Comparison of ENCODE assay signal across 17 cellular contexts in the genomic region with DNA sequence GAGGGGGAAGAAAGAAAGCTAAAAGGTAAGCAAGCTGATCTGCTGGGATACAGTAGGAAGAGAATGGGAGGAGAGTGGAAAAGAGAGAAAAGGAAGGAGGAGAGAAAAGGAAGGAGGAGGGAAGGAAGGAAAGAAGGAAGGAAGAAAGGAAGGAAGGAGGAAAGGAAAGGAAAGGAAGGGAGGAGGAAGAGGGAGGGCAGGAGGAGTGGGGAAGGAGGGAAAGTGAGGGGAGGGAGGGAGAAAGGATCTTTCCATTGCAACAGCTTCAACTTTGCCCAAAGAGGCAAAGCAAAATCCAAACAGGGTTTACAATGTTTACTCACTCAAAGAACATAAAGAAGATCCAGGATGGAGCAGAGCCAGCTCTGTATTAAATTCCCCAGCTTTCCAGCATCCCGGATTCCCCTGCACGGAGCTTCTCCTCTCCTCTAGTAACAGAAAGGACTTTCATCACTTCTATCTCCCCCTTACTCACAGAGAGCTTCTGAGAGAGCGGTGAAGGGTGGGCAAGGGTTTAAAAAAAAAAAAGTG.
A peak's percentile ranks its signal among the peaks of the same experiment; 100 is the strongest.
DNase-seq lines count a peak whose midpoint lies in the region; ATAC-seq and TF ChIP-seq lines count a peak whose summit lies in the region.
"Had no signal": no experiment of that assay in that cellular context is flagged by ENCODE, and none has a peak within 500 bp of the region (broad histone marks: within the 10 kb centered on the region; RNA-seq: fewer than 3 reads in every experiment).

No MANE protein-coding gene starts in this region.

- peaks cover 0 to 33% (median 23%) of the 10 kb centered on the region in 4 donors for H3K4me1 ChIP-seq in sigmoid colon
- H3K4me1 ChIP-seq in vagina = peaks cover 25% of the 10 kb centered on the region
- peaks cover 15% of the 10 kb centered on the region for H3K4me1 ChIP-seq in left ventricle myocardium inferior
- H3K4me1 ChIP-seq: HAP-1 had no signal

- H3K9me3 Mint-ChIP-seq in activated T-helper 1 cell treated with anti-CD3 and anti-CD28 coated beads, Interleukin-12 subunit alpha, Interleukin-12 subunit beta, Interleukin-2, Interleukin-4 antibody, amounts not matched to agents 30 ng/mL and 10 ng/mL and 1 ng/mL, durations not matched to agents 14 hours and 24 hours and 36 hours = peaks cover 12% of the 10 kb centered on the region

- TF ChIP-seq EP300 in sigmoid colon (IDR thresholded peaks at IDR 0.05) = no peak

- H3K9me3 ChIP-seq in sigmoid colon (no peaks in the 10 kb centered on the region), vagina (no peaks in the 10 kb centered on the region), left ventricle myocardium inferior (replicated peaks) (peaks cover 9% of the 10 kb centered on the region)
- H3K9me3 ChIP-seq: HAP-1, SJSA1 had no signal

- peak; percentile 25 for ATAC-seq in left colon

- no peak overlapping the region for H3K4me3 Mint-ChIP-seq in activated T-helper 1 cell treated with anti-CD3 and anti-CD28 coated beads, Interleukin-12 subunit alpha, Interleukin-12 subunit beta, Interleukin-2, Interleukin-4 antibody, amounts not matched to agents 30 ng/mL and 10 ng/mL and 1 ng/mL, durations not matched to agents 14 hours and 24 hours and 36 hours
- H3K4me3 Mint-ChIP-seq: CD8-positive, alpha-beta memory T cell had no signal

- no peak overlapping the region for H3K27ac Mint-ChIP-seq in activated T-helper 1 cell treated with anti-CD3 and anti-CD28 coated beads, Interleukin-12 subunit alpha, Interleukin-12 subunit beta, Interleukin-2, Interleukin-4 antibody, amounts not matched to agents 30 ng/mL and 10 ng/mL and 1 ng/mL, durations not matched to agents 14 hours and 24 hours and 36 hours
- H3K27ac Mint-ChIP-seq: CD8-positive, alpha-beta memory T cell had no signal

- H3K36me3 ChIP-seq in sigmoid colon (no peaks in the 10 kb centered on the region), vagina (no peaks in the 10 kb centered on the region), left ventricle myocardium inferior (no peaks in the 10 kb centered on the region)
- H3K36me3 ChIP-seq: BLaER1, HAP-1, Peyer's patch, SJSA1 had no signal

- peaks cover 2% of the 10 kb centered on the region for H3K36me3 Mint-ChIP-seq in activated T-helper 1 cell treated with anti-CD3 and anti-CD28 coated beads, Interleukin-12 subunit alpha, Interleukin-12 subunit beta, Interleukin-2, Interleukin-4 antibody, amounts not matched to agents 30 ng/mL and 10 ng/mL and 1 ng/mL, durations not matched to agents 14 hours and 24 hours and 36 hours (ENCODE audit: low read depth)

- TF ChIP-seq CTCF in LNCaP clone FGC (IDR thresholded peaks at IDR 0.05; ENCODE audit: control insufficient read depth, extremely low read depth, insufficient read depth) (no peak), sigmoid colon (IDR thresholded peaks at IDR 0.05) (no peak), vagina (IDR thresholded peaks at IDR 0.05) (no peak), left ventricle myocardium inferior (IDR thresholded peaks at IDR 0.05; ENCODE audit: borderline replicate concordance) (no peak)

- H3K27ac ChIP-seq in sigmoid colon = peak overlapping the region in 3 of 4 donors; percentile 65 to 77 (median 70)
- peak overlapping the region; percentile 13 for H3K27ac ChIP-seq in vagina
- H3K27ac ChIP-seq in left ventricle myocardium inferior (replicated peaks) = no peak overlapping the region
- H3K27ac ChIP-seq: BLaER1, SJSA1 had no signal

- H3K27me3 Mint-ChIP-seq in activated T-helper 1 cell treated with anti-CD3 and anti-CD28 coated beads, Interleukin-12 subunit alpha, Interleukin-12 subunit beta, Interleukin-2, Interleukin-4 antibody, amounts not matched to agents 30 ng/mL and 10 ng/mL and 1 ng/mL, durations not matched to agents 14 hours and 24 hours and 36 hours (ENCODE audit: insufficient read depth) = peaks cover 11% of the 10 kb centered on the region

- peak; percentile 83 for DNase-seq in LNCaP clone FGC (ENCODE audit: low read depth)
- DNase-seq in left colon = no peak
- no peak for DNase-seq in sigmoid colon
- no peak for DNase-seq in vagina (ENCODE audit: extremely low spot score in 2 of 2)
- DNase-seq in left ventricle myocardium inferior = no peak
- no peak for DNase-seq in NCI-H226
- no peak for DNase-seq in activated T-helper 1 cell treated with anti-CD3 and anti-CD28 coated beads, Interleukin-12 subunit alpha, Interleukin-12 subunit beta, Interleukin-2, Interleukin-4 antibody, amounts not matched to agents 30 ng/mL and 10 ng/mL and 1 ng/mL, durations not matched to agents 14 hours and 24 hours and 36 hours (ENCODE audit: low spot score)
- DNase-seq: CD8-positive, alpha-beta memory T cell; DMS53; EL; NCI-H1105; NCI-H187; NCI-H526; Peyer's patch had no signal

- intact Hi-C loops in left colon (cut with DNase I, micrococcal nuclease) (no loop called here), sigmoid colon (cut with DNase I) (loop anchor here (5.0 to 10.0 kb wide), 2 partner anchors 127 to 166 kb away; partner anchors contain the start of gene RYBP), vagina (cut with DNase I) (no loop called here), left ventricle myocardium inferior (cut with micrococcal nuclease) (no loop called here)
- intact Hi-C loops in activated T-helper 1 cell treated with anti-CD3 and anti-CD28 coated beads, Interleukin-12 subunit alpha, Interleukin-12 subunit beta, Interleukin-2, Interleukin-4 antibody, amounts not matched to agents 30 ng/mL and 10 ng/mL and 1 ng/mL, durations not matched to agents 14 hours and 24 hours and 36 hours (cut with micrococcal nuclease) = loop anchor here (10.0 kb wide), 1 partner anchor 476 kb away; no protein-coding TSS in a partner anchor

- H3K4me1 Mint-ChIP-seq in activated T-helper 1 cell treated with anti-CD3 and anti-CD28 coated beads, Interleukin-12 subunit alpha, Interleukin-12 subunit beta, Interleukin-2, Interleukin-4 antibody, amounts not matched to agents 30 ng/mL and 10 ng/mL and 1 ng/mL, durations not matched to agents 14 hours and 24 hours and 36 hours (ENCODE audit: low read depth) = peaks cover 9% of the 10 kb centered on the region

- no peak for TF ChIP-seq POLR2A in sigmoid colon (IDR thresholded peaks at IDR 0.05)
- TF ChIP-seq POLR2A in vagina (IDR thresholded peaks at IDR 0.05) = no peak

- 28 to 67% methylated on average over 3 of the region's 3 CpGs for WGBS in sigmoid colon, 2 donors

- H3K27me3 ChIP-seq in sigmoid colon = no peaks in the 10 kb centered on the region
- no peaks in the 10 kb centered on the region for H3K27me3 ChIP-seq in vagina
- no peaks in the 10 kb centered on the region for H3K27me3 ChIP-seq in left ventricle myocardium inferior (ENCODE audit: low read depth)
- H3K27me3 ChIP-seq: Peyer's patch, SJSA1 had no signal

- no peak overlapping the region for H3K4me3 ChIP-seq in LNCaP clone FGC (ENCODE audit: low read depth, low read length)
- H3K4me3 ChIP-seq in sigmoid colon = no peak overlapping the region
- no peak overlapping the region for H3K4me3 ChIP-seq in vagina
- H3K4me3 ChIP-seq in left ventricle myocardium inferior = no peak overlapping the region
- H3K4me3 ChIP-seq: BLaER1, HAP-1, Peyer's patch, SJSA1 had no signal

Comparison
In these comparisons a context has a peak if more than half of its experiments do, and no peak if none do; other contexts are left out.
1. intact Hi-C loops: an anchor here in sigmoid colon (5.0 to 10.0 kb wide) and activated T-helper 1 cell treated with anti-CD3 and anti-CD28 coated beads, Interleukin-12 subunit alpha, Interleukin-12 subunit beta, Interleukin-2, Interleukin-4 antibody, amounts not matched to agents 30 ng/mL and 10 ng/mL and 1 ng/mL, durations not matched to agents 14 hours and 24 hours and 36 hours (10.0 kb wide); none called in left colon, vagina and left ventricle myocardium inferior.